In the genomic region with DNA sequence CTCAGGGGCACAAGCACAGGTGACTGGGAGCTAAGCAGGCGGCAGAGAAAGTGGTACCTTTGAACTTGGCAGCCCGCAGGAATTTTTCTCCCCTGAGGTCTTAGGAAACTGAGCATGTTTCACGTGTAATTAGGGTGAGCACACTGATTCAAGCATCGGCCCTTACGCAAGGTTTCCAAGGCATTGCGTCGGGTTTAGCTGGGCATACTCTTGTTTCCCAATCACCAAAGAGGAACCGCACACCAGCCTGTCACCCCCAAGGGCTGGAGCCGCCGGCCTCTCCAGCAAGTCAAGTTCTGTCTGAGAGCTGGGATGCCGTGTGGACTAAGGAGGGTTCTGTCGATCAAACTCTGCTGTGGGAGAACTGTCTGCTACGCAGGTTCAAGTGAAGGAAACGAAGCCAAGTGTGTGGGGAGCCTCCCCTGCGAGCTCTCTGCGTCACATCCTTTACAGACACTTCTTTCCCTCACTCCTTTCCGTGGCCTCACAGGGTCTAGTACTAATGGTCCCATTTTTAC, we compare ENCODE assay signal across 8 cellular contexts. TPM values are rescaled to one million over a fixed set of nuclear protein-coding genes. Genes with fewer than 3 reads are reported as not detected.
A peak's percentile ranks its signal among the peaks of the same experiment; 100 is the strongest.
DNase-seq lines count a peak whose midpoint lies in the region; ATAC-seq and TF ChIP-seq lines count a peak whose summit lies in the region.

No MANE protein-coding gene starts in this region.

- TF ChIP-seq CTCF in heart right ventricle (IDR thresholded peaks at IDR 0.05) (no peak), prostate gland (IDR thresholded peaks at IDR 0.05) (no peak)

- TF ChIP-seq POLR2A in prostate gland (IDR thresholded peaks at IDR 0.05): no peak

- H3K4me3 ChIP-seq in heart right ventricle (peak overlapping the region in 4 of 10 donors; percentile 0 to 16 (median 2)), prostate gland (no peak overlapping the region)

- H3K27ac ChIP-seq in angular gyrus (ENCODE audit: low read depth, low read length): peak overlapping the region; percentile 86
- peak overlapping the region; percentile 63 to 94 (median 85) for H3K27ac ChIP-seq in heart right ventricle
- H3K27ac ChIP-seq in prostate gland: peak overlapping the region; percentile 40 to 53

- DNase-seq in EH (ENCODE audit: low read depth) (peak; percentile 69), heart right ventricle (peak; percentile 46 to 65), prostate gland (ENCODE audit: low spot score) (no peak), NCI-H748 treated with DMSO at 0.1 percent for 48 hours (lab: John Stamatoyannopoulos, UW) (no peak)
- DNase-seq in stimulated activated CD4-positive, alpha-beta T cell treated with anti-CD3 and anti-CD28 coated beads, Interleukin-2, amount 100 ng/mL, for 48 hours: no peak
- DNase-seq in stimulated activated CD4-positive, alpha-beta T cell treated with anti-CD3 and anti-CD28 coated beads, Interleukin-4, amount 100 ng/mL, for 24 hours: no peak
- no peak for DNase-seq in activated effector memory CD4-positive, alpha-beta T cell treated with Interleukin-2 at 50 U/mL for 16 hours

- ATAC-seq in heart right ventricle: peak in 7 of 8 donors; percentile 18 to 76 (median 58)

- H3K36me3 ChIP-seq in heart right ventricle (peaks cover 0 to 28% (median 6%) of the 10 kb centered on the region in 9 donors), prostate gland (peaks cover 0 to 6% of the 10 kb centered on the region in 2 donors)

- H3K27me3 ChIP-seq in heart right ventricle: no peaks in the 10 kb centered on the region
- H3K27me3 ChIP-seq in prostate gland (replicated peaks; ENCODE audit: insufficient read depth): no peaks in the 10 kb centered on the region

- WGBS in heart right ventricle, 2 donors: 60 to 65% methylated on average over 17 of the region's 17 CpGs
- WGBS in prostate gland: 65% methylated on average over 17 of the region's 17 CpGs

- intact Hi-C loops in heart right ventricle (cut with DNase I) (no loop called here), prostate gland (cut with DNase I) (no loop called here)

- peaks cover 15 to 71% (median 55%) of the 10 kb centered on the region in 9 donors for H3K4me1 ChIP-seq in heart right ventricle
- H3K4me1 ChIP-seq in prostate gland (replicated peaks): no peaks in the 10 kb centered on the region

- H3K9me3 ChIP-seq in heart right ventricle (peaks cover 0 to 8% (median 0%) of the 10 kb centered on the region in 11 donors), prostate gland (no peaks in the 10 kb centered on the region)

RNA-seq across cellular contexts. Expression of a gene that starts 53.0 kb away (rescaled TPM):
- total RNA-seq in heart right ventricle (10 to 100 TPM; 60.3 to 91.9 (median 74.2) TPM), prostate gland (100 to 1,000 TPM; 228 to 380 TPM)
- polyA plus RNA-seq in heart right ventricle: 10 to 100 TPM; 48.0 to 64.9 TPM

Comparison
In these comparisons a context has a peak if more than half of its experiments do, and no peak if none do; other contexts are left out.
1. DNase-seq: peak in EH (single experiment) and heart right ventricle (2 of 2); none in prostate gland (single experiment), stimulated activated CD4-positive, alpha-beta T cell treated with anti-CD3 and anti-CD28 coated beads, Interleukin-2, amount 100 ng/mL, for 48 hours (0 of 2), NCI-H748 treated with DMSO at 0.1 percent for 48 hours (single experiment), stimulated activated CD4-positive, alpha-beta T cell treated with anti-CD3 and anti-CD28 coated beads, Interleukin-4, amount 100 ng/mL, for 24 hours (single experiment) and activated effector memory CD4-positive, alpha-beta T cell treated with Interleukin-2 at 50 U/mL for 16 hours (single experiment).
2. Peak in every context shown above with its lines, with median percentiles within 50 percentile points of each other: H3K27ac ChIP-seq.